In genomic region chr5:135324897-135325650, GRCh38 we compare ENCODE assay signal across 12 cellular contexts.
DNase-seq lines count a peak whose midpoint lies in the region; ATAC-seq, FAIRE-seq and TF ChIP-seq lines count a peak whose summit lies in the region.
"Had no signal": no experiment of that assay in that cellular context is flagged by ENCODE, and none has a peak within 500 bp of the region (broad histone marks: within the 10 kb centered on the region; RNA-seq: fewer than 3 reads in every experiment).

No MANE protein-coding gene starts in this region.

- peaks cover 20% of the 10 kb centered on the region for H3K4me1 Mint-ChIP-seq in activated naive CD8-positive, alpha-beta T cell (ENCODE audit: low read depth)
- peaks cover 11% of the 10 kb centered on the region for H3K4me1 Mint-ChIP-seq in activated naive CD8-positive, alpha-beta T cell treated with anti-CD3 and anti-CD28 coated beads, Interleukin-2, amount 50 U/mL, for 24 hours
- peaks cover 16% of the 10 kb centered on the region for H3K4me1 Mint-ChIP-seq in activated T-helper 2 cell treated with anti-CD3 and anti-CD28 coated beads, Interferon-gamma antibody, Interleukin-2, Interleukin-4, amounts not matched to agents 10 μg/mL and 5 μg/mL and 100 μg/mL, durations not matched to agents 14 hours and 24 hours and 36 hours (ENCODE audit: low read depth)

- no peaks in the 10 kb centered on the region for H3K36me3 ChIP-seq in mucosa of descending colon (ENCODE audit: low read depth)
- no peaks in the 10 kb centered on the region for H3K36me3 ChIP-seq in colonic mucosa
- H3K36me3 ChIP-seq in spleen, result peaks cover 0 to 9% (median 0%) of the 10 kb centered on the region in 6 donors
- H3K36me3 ChIP-seq: pancreas, upper lobe of right lung had no signal

- no peak for DNase-seq in activated naive CD8-positive, alpha-beta T cell treated with anti-CD3 and anti-CD28 coated beads, Interleukin-2, amount 50 U/mL, for 24 hours
- DNase-seq in RWPE1 (ENCODE audit: low spot score) (peak; percentile 44), mucosa of descending colon (no peak), RCC 7860 (ENCODE audit: low spot score) (no peak), colonic mucosa (no peak), spleen (no peak)
- DNase-seq in activated T-helper 2 cell treated with anti-CD3 and anti-CD28 coated beads, Interferon-gamma antibody, Interleukin-2, Interleukin-4, amounts not matched to agents 10 μg/mL and 5 μg/mL and 100 μg/mL, durations not matched to agents 14 hours and 24 hours and 36 hours (ENCODE audit: low spot score), result peak; percentile 35
- DNase-seq: midbrain; pancreas; stimulated activated CD8-positive, alpha-beta memory T cell treated with anti-CD3 and anti-CD28 coated beads, Interleukin-4, amount 100 ng/mL, for 48 hours; upper lobe of right lung had no signal

- no peaks in the 10 kb centered on the region for H3K27me3 ChIP-seq in colonic mucosa
- H3K27me3 ChIP-seq in spleen (replicated peaks in 1 of 7), result no peaks in the 10 kb centered on the region
- H3K27me3 ChIP-seq: pancreas, upper lobe of right lung had no signal

- POLR2A ChIA-PET in RWPE1 (lab: Yijun Ruan, JAX; ENCODE audit: low non-redundant PET), result no interaction called here

- FAIRE-seq in RCC 7860 (lab: Jason Lieb, UNC), result no peak
- FAIRE-seq: pancreas had no signal

- H3K27ac ChIP-seq in RWPE1, result no peak overlapping the region
- no peak overlapping the region for H3K27ac ChIP-seq in colonic mucosa
- H3K27ac ChIP-seq in spleen, result no peak overlapping the region
- H3K27ac ChIP-seq: pancreas, upper lobe of right lung had no signal

- intact Hi-C loops in activated T-helper 2 cell treated with anti-CD3 and anti-CD28 coated beads, Interferon-gamma antibody, Interleukin-2, Interleukin-4, amounts not matched to agents 10 μg/mL and 5 μg/mL and 100 μg/mL, durations not matched to agents 14 hours and 24 hours and 36 hours (cut with micrococcal nuclease), result no loop called here
- intact Hi-C loops in mucosa of descending colon (cut with DNase I, micrococcal nuclease) (no loop called here), colonic mucosa (cut with DNase I) (no loop called here), spleen (cut with DNase I; ENCODE audit: low total_unique reads) (no loop called here)

- WGBS in spleen, 5 donors, result 86 to 90% (median 87%) methylated on average over 17 of the region's 17 CpGs

- H3K27ac Mint-ChIP-seq in activated naive CD8-positive, alpha-beta T cell, result peak overlapping the region; percentile 56
- no peak overlapping the region for H3K27ac Mint-ChIP-seq in activated naive CD8-positive, alpha-beta T cell treated with anti-CD3 and anti-CD28 coated beads, Interleukin-2, amount 50 U/mL, for 24 hours
- H3K27ac Mint-ChIP-seq in activated T-helper 2 cell treated with anti-CD3 and anti-CD28 coated beads, Interferon-gamma antibody, Interleukin-2, Interleukin-4, amounts not matched to agents 10 μg/mL and 5 μg/mL and 100 μg/mL, durations not matched to agents 14 hours and 24 hours and 36 hours, result peak overlapping the region; percentile 50

- no peaks in the 10 kb centered on the region for H3K36me3 Mint-ChIP-seq in activated naive CD8-positive, alpha-beta T cell
- no peaks in the 10 kb centered on the region for H3K36me3 Mint-ChIP-seq in activated naive CD8-positive, alpha-beta T cell treated with anti-CD3 and anti-CD28 coated beads, Interleukin-2, amount 50 U/mL, for 24 hours (ENCODE audit: low read depth)
- peaks cover under 1% of the 10 kb centered on the region for H3K36me3 Mint-ChIP-seq in activated T-helper 2 cell treated with anti-CD3 and anti-CD28 coated beads, Interferon-gamma antibody, Interleukin-2, Interleukin-4, amounts not matched to agents 10 μg/mL and 5 μg/mL and 100 μg/mL, durations not matched to agents 14 hours and 24 hours and 36 hours (ENCODE audit: low read depth)

- H3K9ac ChIP-seq in colonic mucosa (ENCODE audit: low read depth in 2 of 2, low read length in 2 of 2), result no peak overlapping the region

- TF ChIP-seq CTCF in RWPE1 (conservative IDR thresholded peaks at IDR 0.05; ENCODE audit: low read depth), result no peak
- TF ChIP-seq CTCF in mucosa of descending colon (IDR thresholded peaks at IDR 0.05), result no peak
- TF ChIP-seq CTCF in colonic mucosa (IDR thresholded peaks at IDR 0.05), result no peak
- no peak for TF ChIP-seq CTCF in spleen (IDR thresholded peaks at IDR 0.05 in 8 of 11, conservative IDR thresholded peaks at IDR 0.05 in 3 of 11)

- TF ChIP-seq POLR2A in spleen (IDR thresholded peaks at IDR 0.05), result no peak

- H3K4me3 Mint-ChIP-seq in activated naive CD8-positive, alpha-beta T cell, result peak overlapping the region; percentile 43
- no peak overlapping the region for H3K4me3 Mint-ChIP-seq in activated naive CD8-positive, alpha-beta T cell treated with anti-CD3 and anti-CD28 coated beads, Interleukin-2, amount 50 U/mL, for 24 hours
- H3K4me3 Mint-ChIP-seq in activated T-helper 2 cell treated with anti-CD3 and anti-CD28 coated beads, Interferon-gamma antibody, Interleukin-2, Interleukin-4, amounts not matched to agents 10 μg/mL and 5 μg/mL and 100 μg/mL, durations not matched to agents 14 hours and 24 hours and 36 hours (ENCODE audit: low read depth), result no peak overlapping the region

- CTCF ChIA-PET in RWPE1 (lab: Yijun Ruan, JAX), result interaction anchor here (0.6 kb wide), 2 partner anchors 199 to 445 kb away, joined by 3 to 4 read pairs; no protein-coding TSS in a partner anchor

- H3K9me3 Mint-ChIP-seq in activated naive CD8-positive, alpha-beta T cell (ENCODE audit: low read depth), result no peaks in the 10 kb centered on the region
- no peaks in the 10 kb centered on the region for H3K9me3 Mint-ChIP-seq in activated naive CD8-positive, alpha-beta T cell treated with anti-CD3 and anti-CD28 coated beads, Interleukin-2, amount 50 U/mL, for 24 hours
- no peaks in the 10 kb centered on the region for H3K9me3 Mint-ChIP-seq in activated T-helper 2 cell treated with anti-CD3 and anti-CD28 coated beads, Interferon-gamma antibody, Interleukin-2, Interleukin-4, amounts not matched to agents 10 μg/mL and 5 μg/mL and 100 μg/mL, durations not matched to agents 14 hours and 24 hours and 36 hours

- no peaks in the 10 kb centered on the region for H3K9me3 ChIP-seq in mucosa of descending colon
- H3K9me3 ChIP-seq in colonic mucosa, result no peaks in the 10 kb centered on the region
- no peaks in the 10 kb centered on the region for H3K9me3 ChIP-seq in spleen
- H3K9me3 ChIP-seq: pancreas, upper lobe of right lung had no signal

- ATAC-seq in activated naive CD8-positive, alpha-beta T cell treated with anti-CD3 and anti-CD28 coated beads, Interleukin-2, amount 50 U/mL, for 24 hours, result no peak
- ATAC-seq in mucosa of descending colon, result peak; percentile 19
- ATAC-seq: pancreas, upper lobe of right lung had no signal

- H3K4me3 ChIP-seq in mucosa of descending colon, result no peak overlapping the region
- no peak overlapping the region for H3K4me3 ChIP-seq in colonic mucosa
- no peak overlapping the region for H3K4me3 ChIP-seq in spleen
- H3K4me3 ChIP-seq: pancreas, upper lobe of right lung had no signal

- peaks cover 19% of the 10 kb centered on the region for H3K4me1 ChIP-seq in mucosa of descending colon (ENCODE audit: low read depth)
- peaks cover 9% of the 10 kb centered on the region for H3K4me1 ChIP-seq in colonic mucosa
- no peaks in the 10 kb centered on the region for H3K4me1 ChIP-seq in spleen
- H3K4me1 ChIP-seq: pancreas, upper lobe of right lung had no signal

- no peaks in the 10 kb centered on the region for H3K27me3 Mint-ChIP-seq in activated naive CD8-positive, alpha-beta T cell
- H3K27me3 Mint-ChIP-seq in activated naive CD8-positive, alpha-beta T cell treated with anti-CD3 and anti-CD28 coated beads, Interleukin-2, amount 50 U/mL, for 24 hours, result no peaks in the 10 kb centered on the region
- no peaks in the 10 kb centered on the region for H3K27me3 Mint-ChIP-seq in activated T-helper 2 cell treated with anti-CD3 and anti-CD28 coated beads, Interferon-gamma antibody, Interleukin-2, Interleukin-4, amounts not matched to agents 10 μg/mL and 5 μg/mL and 100 μg/mL, durations not matched to agents 14 hours and 24 hours and 36 hours (ENCODE audit: low read depth)

Comparison
In these comparisons a context has a peak if more than half of its experiments do, and no peak if none do; other contexts are left out.
1. DNase-seq: peak in RWPE1 (single experiment) and activated T-helper 2 cell treated with anti-CD3 and anti-CD28 coated beads, Interferon-gamma antibody, Interleukin-2, Interleukin-4, amounts not matched to agents 10 μg/mL and 5 μg/mL and 100 μg/mL, durations not matched to agents 14 hours and 24 hours and 36 hours (single experiment); none in activated naive CD8-positive, alpha-beta T cell treated with anti-CD3 and anti-CD28 coated beads, Interleukin-2, amount 50 U/mL, for 24 hours (single experiment), mucosa of descending colon (0 of 3), RCC 7860 (single experiment), colonic mucosa (single experiment) and spleen (single experiment).